In genomic region chr12:6563448-6564050, GRCh38 we compare ENCODE assay signal across 8 cellular contexts. TPM values are rescaled to one million over a fixed set of nuclear protein-coding genes. Genes with fewer than 3 reads are reported as not detected.
DNase-seq lines count a peak whose midpoint lies in the region; ATAC-seq and TF ChIP-seq lines count a peak whose summit lies in the region.

No MANE protein-coding gene starts in this region.

- no peaks in the 10 kb centered on the region for H3K9me3 Mint-ChIP-seq in activated naive CD4-positive, alpha-beta T cell treated with anti-CD3 and anti-CD28 coated beads, Interleukin-2, amount 10 ng/mL, durations not matched to agents 7 days and 5 days

- H3K27me3 ChIP-seq in BE2C = no peaks in the 10 kb centered on the region
- no peaks in the 10 kb centered on the region for H3K27me3 ChIP-seq in right cardiac atrium (ENCODE audit: control insufficient read depth, insufficient read depth)

- peaks cover 74% of the 10 kb centered on the region for H3K36me3 Mint-ChIP-seq in activated naive CD4-positive, alpha-beta T cell treated with anti-CD3 and anti-CD28 coated beads, Interleukin-2, amount 10 ng/mL, durations not matched to agents 7 days and 5 days

- peak; percentile 50 for ATAC-seq in SK-N-SH treated with all-trans-retinoic acid at 6 μM for 48 hours
- ATAC-seq in right cardiac atrium = no peak
- ATAC-seq in GM18520 (IDR thresholded peaks at IDR 0.05; ENCODE audit: unreplicated experiment) = no peak
- ATAC-seq in GM19463 (IDR thresholded peaks at IDR 0.05; ENCODE audit: unreplicated experiment) = no peak

- H3K27me3 Mint-ChIP-seq in activated naive CD4-positive, alpha-beta T cell treated with anti-CD3 and anti-CD28 coated beads, Interleukin-2, amount 10 ng/mL, durations not matched to agents 7 days and 5 days = no peaks in the 10 kb centered on the region

- TF ChIP-seq CTCF in BE2C (IDR thresholded peaks at IDR 0.05; ENCODE audit: low read depth, low read length) = peak; percentile 92

- no peak overlapping the region for H3K27ac ChIP-seq in right cardiac atrium (ENCODE audit: low read length)

- CTCF ChIA-PET in activated naive CD4-positive, alpha-beta T cell treated with anti-CD3 and anti-CD28 coated beads, Interleukin-2, amount 10 ng/mL, durations not matched to agents 7 days and 5 days (lab: Charles Lee) = interaction anchor here (0.8 to 7.3 kb wide), 13 partner anchors 10 to 203 kb away, joined by 3 to 50 read pairs (median 3); partner anchors contain the start of gene PTMS

- H3K4me3 Mint-ChIP-seq in activated naive CD4-positive, alpha-beta T cell treated with anti-CD3 and anti-CD28 coated beads, Interleukin-2, amount 10 ng/mL, durations not matched to agents 7 days and 5 days = no peak overlapping the region

- peak overlapping the region; percentile 73 for H3K27ac Mint-ChIP-seq in activated naive CD4-positive, alpha-beta T cell treated with anti-CD3 and anti-CD28 coated beads, Interleukin-2, amount 10 ng/mL, durations not matched to agents 7 days and 5 days

- H3K4me1 ChIP-seq in BE2C (no peaks in the 10 kb centered on the region), right cardiac atrium (ENCODE audit: control insufficient read depth, insufficient read depth, low read length) (no peaks in the 10 kb centered on the region)

- 75% methylated on average over 8 of the region's 8 CpGs for WGBS in right cardiac atrium

- DNase-seq in BE2C (peak; percentile 77), HCEC 1CT (peak; percentile 38), right cardiac atrium (peak in 2 of 3 donors; percentile 73 to 81)
- DNase-seq in activated naive CD4-positive, alpha-beta T cell treated with anti-CD3 and anti-CD28 coated beads, Interleukin-2, amount 10 ng/mL, durations not matched to agents 7 days and 5 days = peak; percentile 81
- peak; percentile 62 for DNase-seq in stimulated activated CD4-positive, alpha-beta T cell treated with anti-CD3 and anti-CD28 coated beads, Interleukin-1b, Interleukin-23, amount 100 ng/mL, for 48 hours

- H3K9me3 ChIP-seq in BE2C (no peaks in the 10 kb centered on the region), right cardiac atrium (ENCODE audit: control insufficient read depth, low read length) (no peaks in the 10 kb centered on the region)

- H3K4me3 ChIP-seq in BE2C (ENCODE audit: low read depth, low read length) = no peak overlapping the region
- no peak overlapping the region for H3K4me3 ChIP-seq in right cardiac atrium (ENCODE audit: low read length)

- peaks cover 39% of the 10 kb centered on the region for H3K4me1 Mint-ChIP-seq in activated naive CD4-positive, alpha-beta T cell treated with anti-CD3 and anti-CD28 coated beads, Interleukin-2, amount 10 ng/mL, durations not matched to agents 7 days and 5 days

- intact Hi-C loops in right cardiac atrium (cut with DNase I) = no loop called here

- H3K36me3 ChIP-seq in BE2C = peaks cover 74% of the 10 kb centered on the region

TF ChIP-seq in SK-N-SH treated with all-trans-retinoic acid at 6 μM for 48 hours, 23 proteins besides CTCF, POLR2A, EP300 and RAD21 (continues in another document):
- TF ChIP-seq RARB (CRISPR knock-in tag; IDR thresholded peaks at IDR 0.05) (no peak), ARNTL (CRISPR knock-in tag; IDR thresholded peaks at IDR 0.05; ENCODE audit: borderline replicate concordance, low read depth) (no peak), TSHZ2 (CRISPR knock-in tag; IDR thresholded peaks at IDR 0.05) (no peak), ESRRG (CRISPR knock-in tag; IDR thresholded peaks at IDR 0.05) (no peak), PATZ1 (CRISPR knock-in tag; IDR thresholded peaks at IDR 0.05; ENCODE audit: borderline replicate concordance) (no peak), CSDC2 (CRISPR knock-in tag; IDR thresholded peaks at IDR 0.05) (no peak), TCF4 (CRISPR knock-in tag; IDR thresholded peaks at IDR 0.05; ENCODE audit: borderline replicate concordance) (no peak), SNAI2 (CRISPR knock-in tag; IDR thresholded peaks at IDR 0.05) (no peak), BACH2 (CRISPR knock-in tag; IDR thresholded peaks at IDR 0.05; ENCODE audit: borderline replicate concordance) (no peak), GLIS3 (CRISPR knock-in tag; IDR thresholded peaks at IDR 0.05) (no peak), CSRNP3 (CRISPR knock-in tag; IDR thresholded peaks at IDR 0.05) (no peak), ISL1 (CRISPR knock-in tag; IDR thresholded peaks at IDR 0.05) (no peak), ZNF565 (CRISPR knock-in tag; conservative IDR thresholded peaks at IDR 0.05; ENCODE audit: low read depth) (no peak), TOX (CRISPR knock-in tag; IDR thresholded peaks at IDR 0.05; ENCODE audit: borderline replicate concordance) (no peak), ZFP30 (CRISPR knock-in tag; IDR thresholded peaks at IDR 0.05) (no peak)
- TF ChIP-seq, protein P1, sequence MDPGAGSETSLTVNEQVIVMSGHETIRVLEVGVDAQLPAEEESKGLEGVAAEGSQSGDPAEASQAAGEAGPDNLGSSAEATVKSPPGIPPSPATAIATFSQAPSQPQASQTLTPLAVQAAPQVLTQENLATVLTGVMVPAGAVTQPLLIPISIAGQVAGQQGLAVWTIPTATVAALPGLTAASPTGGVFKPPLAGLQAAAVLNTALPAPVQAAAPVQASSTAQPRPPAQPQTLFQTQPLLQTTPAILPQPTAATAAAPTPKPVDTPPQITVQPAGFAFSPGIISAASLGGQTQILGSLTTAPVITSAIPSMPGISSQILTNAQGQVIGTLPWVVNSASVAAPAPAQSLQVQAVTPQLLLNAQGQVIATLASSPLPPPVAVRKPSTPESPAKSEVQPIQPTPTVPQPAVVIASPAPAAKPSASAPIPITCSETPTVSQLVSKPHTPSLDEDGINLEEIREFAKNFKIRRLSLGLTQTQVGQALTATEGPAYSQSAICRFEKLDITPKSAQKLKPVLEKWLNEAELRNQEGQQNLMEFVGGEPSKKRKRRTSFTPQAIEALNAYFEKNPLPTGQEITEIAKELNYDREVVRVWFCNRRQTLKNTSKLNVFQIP (CRISPR knock-in tag; IDR thresholded peaks at IDR 0.05; ENCODE audit: borderline replicate concordance, low read depth) = no peak

RNA-seq across cellular contexts. Expression of gene NOP2, which starts 4.5 kb away (rescaled TPM):
- polyA plus RNA-seq in BE2C (2012; ENCODE audit: insufficient read depth, insufficient read length, low read depth) = 222 TPM
- 10 to 100 TPM; 15.1 to 27.5 (median 16.5) TPM for total RNA-seq in right cardiac atrium
- polyA plus RNA-seq in right cardiac atrium = 9.6 TPM

RNA-seq across cellular contexts. Expression of gene IFFO1, which starts 7.7 kb away (rescaled TPM):
- 129 TPM for polyA plus RNA-seq in BE2C (2012; ENCODE audit: insufficient read depth, insufficient read length, low read depth)
- 10 to 100 TPM; 15.1 to 23.6 (median 19.1) TPM for total RNA-seq in right cardiac atrium
- 15.7 TPM for polyA plus RNA-seq in right cardiac atrium

RNA-seq across cellular contexts. Expression of gene GAPDH, which starts 29.2 kb away (rescaled TPM):
- polyA plus RNA-seq in BE2C (2012; ENCODE audit: insufficient read depth, insufficient read length, low read depth) = 8,477 TPM
- total RNA-seq in right cardiac atrium = 1,000 to 10,000 TPM; 3,735 to 4,618 (median 3,904) TPM
- polyA plus RNA-seq in right cardiac atrium = 4,983 TPM

RNA-seq across cellular contexts. Expression of gene CHD4, which starts 43.6 kb away (rescaled TPM):
- polyA plus RNA-seq in BE2C (2012; ENCODE audit: insufficient read depth, insufficient read length, low read depth) = 347 TPM
- 100 to 1,000 TPM; 138 to 165 (median 153) TPM for total RNA-seq in right cardiac atrium
- 142 TPM for polyA plus RNA-seq in right cardiac atrium
